In genomic region chrX:20527458-20528099, GRCh38 we compare ENCODE assay signal across 8 cellular contexts.
DNase-seq lines count a peak whose midpoint lies in the region; ATAC-seq and TF ChIP-seq lines count a peak whose summit lies in the region.

No MANE protein-coding gene starts in this region.

- H3K27ac Mint-ChIP-seq in MCF 10A (ENCODE audit: low read depth, unreplicated experiment) = no peak overlapping the region

- no peak overlapping the region for H3K4me3 Mint-ChIP-seq in MCF 10A (ENCODE audit: unreplicated experiment)

- peaks cover 43% of the 10 kb centered on the region for H3K27me3 Mint-ChIP-seq in MCF 10A (ENCODE audit: insufficient read depth, unreplicated experiment)

- intact Hi-C loops in MCF 10A (cut with micrococcal nuclease) = loop anchor here (1.0 kb wide), 1 partner anchor 1448 kb away; no protein-coding TSS in a partner anchor

- POLR2A ChIA-PET in MCF 10A (lab: Yijun Ruan, JAX) = interaction anchor here (0.6 to 2.2 kb wide), 4 partner anchors 11 to 1312 kb away, joined by 3 to 6 read pairs (median 4); partner anchors contain the start of gene MBTPS2

- DNase-seq in GM10266 (ENCODE audit: extremely low spot score) = peak; percentile 4
- peak; percentile 41 to 58 for DNase-seq in NCI-H446 (lab: John Stamatoyannopoulos, UW)
- DNase-seq in MCF 10A (ENCODE audit: unreplicated experiment) = peak; percentile 37
- no peak for DNase-seq in left lobe of liver (ENCODE audit: low spot score)
- no peak for DNase-seq in COLO668 (lab: John Stamatoyannopoulos, UW; ENCODE audit: unreplicated experiment)

- TF ChIP-seq CTCF in GM10266 (IDR thresholded peaks at IDR 0.05; ENCODE audit: control insufficient read depth, insufficient read depth, low read depth, missing control alignments) (peak; percentile 30), MCF 10A (IDR thresholded peaks at IDR 0.05; ENCODE audit: unreplicated experiment) (peak; percentile 54)

- peak; percentile 59 for ATAC-seq in HG02798 (IDR thresholded peaks at IDR 0.05; ENCODE audit: poor library complexity, unreplicated experiment)
- peak; percentile 87 for ATAC-seq in left lobe of liver
- no peak for ATAC-seq in HG03460 (IDR thresholded peaks at IDR 0.05; ENCODE audit: unreplicated experiment)
- ATAC-seq in HG02970 (IDR thresholded peaks at IDR 0.05; ENCODE audit: low FRiP score, unreplicated experiment) = no peak

- no peaks in the 10 kb centered on the region for H3K36me3 Mint-ChIP-seq in MCF 10A (ENCODE audit: insufficient read depth, unreplicated experiment)

- no peaks in the 10 kb centered on the region for H3K4me1 Mint-ChIP-seq in MCF 10A (ENCODE audit: insufficient read depth, unreplicated experiment)

- H3K9me3 Mint-ChIP-seq in MCF 10A (ENCODE audit: unreplicated experiment) = no peaks in the 10 kb centered on the region

- BruUV-seq in MCF 10A (replicated peaks; lab: Mats Ljungman, UMichigan) = no TSS peak

- CTCF ChIA-PET in MCF 10A (lab: Yijun Ruan, JAX) = interaction anchor here (0.5 to 9.5 kb wide), 15 partner anchors 8 to 1460 kb away, joined by 3 to 125 read pairs (median 4); no protein-coding TSS in a partner anchor

Comparison
In these comparisons a context has a peak if more than half of its experiments do, and no peak if none do; other contexts are left out.
1. DNase-seq: peak in GM10266 (single experiment), NCI-H446 (2 of 2) and MCF 10A (single experiment); none in left lobe of liver (single experiment) and COLO668 (single experiment).
2. ATAC-seq: peak in HG02798 (single experiment) and left lobe of liver (single experiment); none in HG03460 (single experiment) and HG02970 (single experiment).